Comparison of ENCODE assay signal across 8 cellular contexts in genomic region chr2:159903404-159904126, GRCh38. TPM values are rescaled to one million over a fixed set of nuclear protein-coding genes. Genes with fewer than 3 reads are reported as not detected.
DNase-seq lines count a peak whose midpoint lies in the region; ATAC-seq and TF ChIP-seq lines count a peak whose summit lies in the region.

No MANE protein-coding gene starts in this region.

- no peaks in the 10 kb centered on the region for H3K9me3 Mint-ChIP-seq in MCF 10A (ENCODE audit: unreplicated experiment)
- no peaks in the 10 kb centered on the region for H3K9me3 Mint-ChIP-seq in naive thymus-derived CD8-positive, alpha-beta T cell

- intact Hi-C loops in breast epithelium (cut with DNase I; ENCODE audit: low total_unique reads), result no loop called here
- intact Hi-C loops in MCF 10A (cut with micrococcal nuclease), result no loop called here

- TF ChIP-seq CTCF in breast epithelium (IDR thresholded peaks at IDR 0.05) (no peak), MCF 10A (IDR thresholded peaks at IDR 0.05; ENCODE audit: unreplicated experiment) (no peak)

- no peaks in the 10 kb centered on the region for H3K36me3 Mint-ChIP-seq in MCF 10A (ENCODE audit: insufficient read depth, unreplicated experiment)
- H3K36me3 Mint-ChIP-seq in naive thymus-derived CD8-positive, alpha-beta T cell, result peaks cover 0 to 26% (median 8%) of the 10 kb centered on the region in 3 donors

- H3K27ac ChIP-seq in breast epithelium (peak overlapping the region; percentile 65 to 84), duodenal mucosa (ENCODE audit: low read depth, low read length) (peak overlapping the region; percentile 33), stomach smooth muscle (ENCODE audit: low read length) (no peak overlapping the region)

- DNase-seq in breast epithelium (ENCODE audit: low spot score in 2 of 2) (peak in 1 of 2 donors; percentile 34), MCF 10A (ENCODE audit: unreplicated experiment) (no peak), 8988T (no peak)
- peak; percentile 37 for DNase-seq in activated CD4-positive, CD25-positive, alpha-beta regulatory T cell treated with anti-CD3 and anti-CD28 coated beads, Interleukin-2, amount 50 U/mL, for 16 hours (ENCODE audit: low read depth, low spot score)
- DNase-seq in naive thymus-derived CD8-positive, alpha-beta T cell, result peak; percentile 47 to 85 (median 70)

- CTCF ChIA-PET in MCF 10A (lab: Yijun Ruan, JAX), result no interaction called here

- no TSS peak for BruUV-seq in MCF 10A (replicated peaks; lab: Mats Ljungman, UMichigan)

- H3K9me3 ChIP-seq in breast epithelium (no peaks in the 10 kb centered on the region), duodenal mucosa (ENCODE audit: control insufficient read depth in 1 of 2, low read length in 2 of 2) (no peaks in the 10 kb centered on the region), stomach smooth muscle (ENCODE audit: control insufficient read depth in 2 of 2, low read length in 2 of 2) (no peaks in the 10 kb centered on the region)

- H3K4me3 ChIP-seq in breast epithelium (peak overlapping the region; percentile 46 to 68 (median 64)), duodenal mucosa (ENCODE audit: low read depth in 1 of 2, low read length in 2 of 2) (peak overlapping the region; percentile 88), stomach smooth muscle (ENCODE audit: low read length in 2 of 2) (peak overlapping the region; percentile 41 to 68)

- POLR2A ChIA-PET in MCF 10A (lab: Yijun Ruan, JAX), result no interaction called here
- POLR2A ChIA-PET in naive thymus-derived CD8-positive, alpha-beta T cell (lab: Charles Lee), result interaction anchor here (0.6 to 2.0 kb wide), 9 partner anchors 11 to 1334 kb away, joined by 3 to 18 read pairs (median 5); partner anchors contain the start of genes MARCHF7 and WDSUB1

- H3K9ac ChIP-seq in duodenal mucosa (ENCODE audit: low read depth in 1 of 2, low read length in 2 of 2) (peak overlapping the region; percentile 60 to 79), stomach smooth muscle (ENCODE audit: low read length in 2 of 2) (peak overlapping the region in 1 of 2 donors; percentile 15)

- peaks cover 4% of the 10 kb centered on the region for H3K4me1 Mint-ChIP-seq in MCF 10A (ENCODE audit: insufficient read depth, unreplicated experiment)
- peaks cover 25 to 46% (median 45%) of the 10 kb centered on the region in 4 donors for H3K4me1 Mint-ChIP-seq in naive thymus-derived CD8-positive, alpha-beta T cell

- H3K36me3 ChIP-seq in breast epithelium, result no peaks in the 10 kb centered on the region
- H3K36me3 ChIP-seq in duodenal mucosa (ENCODE audit: control insufficient read depth in 1 of 2, insufficient read depth in 2 of 2, low read length in 2 of 2), result no peaks in the 10 kb centered on the region
- H3K36me3 ChIP-seq in stomach smooth muscle (ENCODE audit: control insufficient read depth in 2 of 2, insufficient read depth in 2 of 2, low read length in 2 of 2), result no peaks in the 10 kb centered on the region

- no peak for TF ChIP-seq POLR2A in breast epithelium (IDR thresholded peaks at IDR 0.05)

- no peak overlapping the region for H3K27ac Mint-ChIP-seq in MCF 10A (ENCODE audit: low read depth, unreplicated experiment)
- H3K27ac Mint-ChIP-seq in naive thymus-derived CD8-positive, alpha-beta T cell, result peak overlapping the region; percentile 98 to 100 (median 99)

- no peaks in the 10 kb centered on the region for H3K4me1 ChIP-seq in breast epithelium
- peaks cover 29 to 42% of the 10 kb centered on the region in 2 donors for H3K4me1 ChIP-seq in duodenal mucosa (ENCODE audit: control insufficient read depth in 1 of 2, insufficient read depth in 2 of 2, low read length in 2 of 2)
- peaks cover 5% of the 10 kb centered on the region for H3K4me1 ChIP-seq in stomach smooth muscle (ENCODE audit: control insufficient read depth, insufficient read depth, low read length)

- H3K4me3 Mint-ChIP-seq in MCF 10A (ENCODE audit: unreplicated experiment), result no peak overlapping the region
- H3K4me3 Mint-ChIP-seq in naive thymus-derived CD8-positive, alpha-beta T cell, result peak overlapping the region; percentile 94 to 100 (median 100)

- ATAC-seq in HG03196 (IDR thresholded peaks at IDR 0.05; ENCODE audit: unreplicated experiment), result peak; percentile 43
- ATAC-seq in naive thymus-derived CD8-positive, alpha-beta T cell, result peak; percentile 70 to 73

- no peaks in the 10 kb centered on the region for H3K27me3 Mint-ChIP-seq in MCF 10A (ENCODE audit: insufficient read depth, unreplicated experiment)
- no peaks in the 10 kb centered on the region for H3K27me3 Mint-ChIP-seq in naive thymus-derived CD8-positive, alpha-beta T cell

- H3K27me3 ChIP-seq in breast epithelium, result no peaks in the 10 kb centered on the region
- no peaks in the 10 kb centered on the region for H3K27me3 ChIP-seq in duodenal mucosa (ENCODE audit: control insufficient read depth in 1 of 2, insufficient read depth in 2 of 2, low read length in 2 of 2)
- H3K27me3 ChIP-seq in stomach smooth muscle (ENCODE audit: control insufficient read depth in 1 of 2, insufficient read depth in 2 of 2, low read length in 2 of 2), result peaks cover 4 to 18% of the 10 kb centered on the region in 2 donors

RNA-seq across cellular contexts. Expression of gene LY75, which starts 1.0 kb away (rescaled TPM):
- 10 to 100 TPM in 1 of 3 donors, 1 to 10 TPM in 2; 4.3 to 41.4 (median 9.5) TPM for total RNA-seq in breast epithelium
- 0.23 TPM in 1 of 2 replicates, not detected in the other for total RNA-seq in MCF 10A (2022)
- 10 to 100 TPM; 53.0 to 53.2 TPM for total RNA-seq in naive thymus-derived CD8-positive, alpha-beta T cell
- polyA plus RNA-seq in naive thymus-derived CD8-positive, alpha-beta T cell, result 10 to 100 TPM; 38.1 to 47.3 (median 43.0) TPM

Comparison
In these comparisons a context has a peak if more than half of its experiments do, and no peak if none do; other contexts are left out.
1. DNase-seq: peak in activated CD4-positive, CD25-positive, alpha-beta regulatory T cell treated with anti-CD3 and anti-CD28 coated beads, Interleukin-2, amount 50 U/mL, for 16 hours (single experiment) and naive thymus-derived CD8-positive, alpha-beta T cell (10 of 10); none in MCF 10A (single experiment) and 8988T (single experiment).
2. Peak in every context shown above with its lines, with median percentiles within 50 percentile points of each other: H3K4me3 ChIP-seq.